ENCODE assay signal across 24 cellular contexts in genomic region chr16:3194792-3195191, GRCh38. TPM values are rescaled to one million over a fixed set of nuclear protein-coding genes. Genes with fewer than 3 reads are reported as not detected.
"Had no signal": no experiment of that assay in that cellular context is flagged by ENCODE, and none has a peak within 500 bp of the region (broad histone marks: within the 10 kb centered on the region; RNA-seq: fewer than 3 reads in every experiment).

No MANE protein-coding gene starts in this region.

- H3K27ac Mint-ChIP-seq: T-helper 1 cell treated with Interleukin-12 subunit alpha and Interleukin-12 subunit beta and Interleukin-4 antibody, amounts not matched to agents 30 μg/mL and 1 μg/mL, for 36 hours had no signal

- DNase-seq: IMR-90, Kasumi-1, MV-4-11, NCI-H1048, NCI-H1105, NCI-H1417, NCI-H1436 treated with DMSO at 0.1 percent for 48 hours, NCI-H187, NCI-H2029, NCI-H2081 treated with DMSO at 0.1 percent for 48 hours, NCI-H2171, NCI-H226, NCI-H510A, NCI-H526, Right ventricle myocardium superior, RPMI8226, SIG-M5 had no signal

- H3K9ac ChIP-seq: KMS-11 had no signal

- H3K36me3 ChIP-seq: SJSA1 had no signal

- H3K27ac ChIP-seq: KMS-11, SJSA1, SK-N-MC had no signal

- H3K4me2 ChIP-seq: KMS-11 had no signal

- H3K4me3 ChIP-seq: SJSA1, SK-N-MC had no signal

- H3K27me3 ChIP-seq: SJSA1 had no signal

- H3K4me3 Mint-ChIP-seq: T-helper 1 cell treated with Interleukin-12 subunit alpha and Interleukin-12 subunit beta and Interleukin-4 antibody, amounts not matched to agents 30 μg/mL and 1 μg/mL, for 36 hours had no signal

RNA-seq across cellular contexts. Expression of gene OR1F1, which starts 6.8 kb away (rescaled TPM):
- total RNA-seq: HT-29; IMR-90; M059J; Right ventricle myocardium superior; SJSA1; T-helper 2 cell treated with Interferon-gamma antibody and Interleukin-4, amounts not matched to agents 100 ng/mL and 5 ng/mL, for 36 hours had no signal
